Comparison of ENCODE assay signal across 1 cellular context in genomic region chr2:42923632-42924425, GRCh38.
TF ChIP-seq lines count a peak whose summit lies in the region.

No MANE protein-coding gene starts in this region.

TF ChIP-seq in HCT116, 20 proteins besides CTCF, POLR2A, EP300 and RAD21 (continued from another document):
- TF ChIP-seq, protein P1, sequence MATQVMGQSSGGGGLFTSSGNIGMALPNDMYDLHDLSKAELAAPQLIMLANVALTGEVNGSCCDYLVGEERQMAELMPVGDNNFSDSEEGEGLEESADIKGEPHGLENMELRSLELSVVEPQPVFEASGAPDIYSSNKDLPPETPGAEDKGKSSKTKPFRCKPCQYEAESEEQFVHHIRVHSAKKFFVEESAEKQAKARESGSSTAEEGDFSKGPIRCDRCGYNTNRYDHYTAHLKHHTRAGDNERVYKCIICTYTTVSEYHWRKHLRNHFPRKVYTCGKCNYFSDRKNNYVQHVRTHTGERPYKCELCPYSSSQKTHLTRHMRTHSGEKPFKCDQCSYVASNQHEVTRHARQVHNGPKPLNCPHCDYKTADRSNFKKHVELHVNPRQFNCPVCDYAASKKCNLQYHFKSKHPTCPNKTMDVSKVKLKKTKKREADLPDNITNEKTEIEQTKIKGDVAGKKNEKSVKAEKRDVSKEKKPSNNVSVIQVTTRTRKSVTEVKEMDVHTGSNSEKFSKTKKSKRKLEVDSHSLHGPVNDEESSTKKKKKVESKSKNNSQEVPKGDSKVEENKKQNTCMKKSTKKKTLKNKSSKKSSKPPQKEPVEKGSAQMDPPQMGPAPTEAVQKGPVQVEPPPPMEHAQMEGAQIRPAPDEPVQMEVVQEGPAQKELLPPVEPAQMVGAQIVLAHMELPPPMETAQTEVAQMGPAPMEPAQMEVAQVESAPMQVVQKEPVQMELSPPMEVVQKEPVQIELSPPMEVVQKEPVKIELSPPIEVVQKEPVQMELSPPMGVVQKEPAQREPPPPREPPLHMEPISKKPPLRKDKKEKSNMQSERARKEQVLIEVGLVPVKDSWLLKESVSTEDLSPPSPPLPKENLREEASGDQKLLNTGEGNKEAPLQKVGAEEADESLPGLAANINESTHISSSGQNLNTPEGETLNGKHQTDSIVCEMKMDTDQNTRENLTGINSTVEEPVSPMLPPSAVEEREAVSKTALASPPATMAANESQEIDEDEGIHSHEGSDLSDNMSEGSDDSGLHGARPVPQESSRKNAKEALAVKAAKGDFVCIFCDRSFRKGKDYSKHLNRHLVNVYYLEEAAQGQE (IDR thresholded peaks at IDR 0.05; ENCODE audit: low read depth) = no peak
- no peak for TF ChIP-seq FOSL1 (IDR thresholded peaks at IDR 0.05; ENCODE audit: low read depth)
- TF ChIP-seq ATF3 (IDR thresholded peaks at IDR 0.05) = no peak
- no peak for TF ChIP-seq ELF1 (IDR thresholded peaks at IDR 0.05; ENCODE audit: borderline replicate concordance, low read depth)
- TF ChIP-seq POLR2AphosphoS5 (IDR thresholded peaks at IDR 0.05; ENCODE audit: low read depth, low read length) = no peak
- TF ChIP-seq YY1 (IDR thresholded peaks at IDR 0.05; ENCODE audit: extremely low read depth, insufficient replicate concordance, low read depth, low read length) = no peak
- no peak for TF ChIP-seq ZNF274 (IDR thresholded peaks at IDR 0.05; ENCODE audit: low read depth, low read length)
- no peak for TF ChIP-seq SP1 (IDR thresholded peaks at IDR 0.05; ENCODE audit: low read depth)
- no peak for TF ChIP-seq EZH2 (IDR thresholded peaks at IDR 0.05)
TF ChIP-seq in HCT116: peak in this region for 0.
